8 cellular contexts compared by ENCODE assay signal in the genomic region with DNA sequence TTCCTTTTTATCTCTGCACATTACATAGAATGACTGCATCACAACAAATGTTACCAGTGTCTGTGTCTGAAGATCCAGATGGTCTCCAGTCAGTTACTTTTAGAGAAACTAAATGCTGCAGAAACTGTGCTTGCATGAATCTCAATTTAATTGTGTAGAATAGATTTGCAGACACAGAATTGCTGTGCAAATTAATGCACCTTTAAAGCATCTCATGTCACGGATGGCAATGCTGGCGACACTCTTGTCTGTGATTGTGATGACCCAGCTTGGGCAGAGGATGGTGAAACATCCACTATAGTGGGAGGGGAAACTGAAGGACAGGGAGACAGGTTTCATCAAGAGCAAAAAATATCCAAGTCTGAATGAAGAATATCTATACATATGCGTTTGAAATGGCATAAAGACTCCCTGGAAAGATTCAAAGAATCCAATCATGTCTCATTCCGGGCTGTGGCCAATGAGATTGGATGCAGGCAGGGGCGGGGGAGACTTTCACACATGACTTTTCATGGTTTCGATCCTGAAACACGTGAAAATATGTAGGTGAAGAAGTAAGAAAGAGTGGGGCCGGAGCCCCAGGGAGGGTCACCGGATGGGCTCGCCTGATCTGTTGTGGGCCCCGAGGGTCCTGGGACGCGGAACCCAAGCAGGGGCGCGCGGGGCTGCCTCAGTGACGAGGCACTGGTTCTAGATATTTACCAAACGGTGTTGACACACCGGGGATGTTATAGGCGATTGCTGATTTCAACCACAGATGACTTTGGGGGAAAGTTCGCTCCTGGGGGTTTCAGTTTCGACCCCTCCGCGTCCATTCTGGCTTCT. TPM values are rescaled to one million over a fixed set of nuclear protein-coding genes. Genes with fewer than 3 reads are reported as not detected.
A peak's percentile ranks its signal among the peaks of the same experiment; 100 is the strongest.
DNase-seq lines count a peak whose midpoint lies in the region; ATAC-seq, FAIRE-seq and TF ChIP-seq lines count a peak whose summit lies in the region.
"Not testable (repeated sequence)": the region's sequence is repeated elsewhere in the genome, so short reads cannot be mapped to it uniquely, and the experiment has no call there.

No MANE protein-coding gene starts in this region.

- peaks cover 64% of the 10 kb centered on the region for H3K27me3 Mint-ChIP-seq in Calu3 (ENCODE audit: unreplicated experiment)
- H3K27me3 Mint-ChIP-seq in T-helper 17 cell = peaks cover 78% of the 10 kb centered on the region
- peaks cover 57% of the 10 kb centered on the region for H3K27me3 Mint-ChIP-seq in activated naive CD8-positive, alpha-beta T cell
- H3K27me3 Mint-ChIP-seq in nephron progenitor cell (ENCODE audit: low read depth, poor library complexity) = peaks cover 99% of the 10 kb centered on the region
- peaks cover 87% of the 10 kb centered on the region for H3K27me3 Mint-ChIP-seq in stimulated activated naive CD8-positive, alpha-beta T cell treated with anti-CD3 and anti-CD28 coated beads, Interleukin-15, amount 100 ng/mL, for 72 hours

- FAIRE-seq in H1 (lab: Jason Lieb, UNC) = not testable (repeated sequence)

- H4K8ac ChIP-seq in H1 (ENCODE audit: extremely low read depth, insufficient read depth, low read length) = not testable (repeated sequence)

- H3K4me1 Mint-ChIP-seq in Calu3 (ENCODE audit: low read depth, unreplicated experiment) (peaks cover 10% of the 10 kb centered on the region), T-helper 17 cell (peaks cover 21% of the 10 kb centered on the region)
- H3K4me1 Mint-ChIP-seq in activated naive CD8-positive, alpha-beta T cell (ENCODE audit: low read depth) = peaks cover 16% of the 10 kb centered on the region
- H3K4me1 Mint-ChIP-seq in nephron progenitor cell = not testable (repeated sequence)
- H3K4me1 Mint-ChIP-seq in stimulated activated naive CD8-positive, alpha-beta T cell treated with anti-CD3 and anti-CD28 coated beads, Interleukin-15, amount 100 ng/mL, for 72 hours = peaks cover 31% of the 10 kb centered on the region

- not testable (repeated sequence) for H3K4me1 ChIP-seq in H1 (replicated peaks in 1 of 4; ENCODE audit: control insufficient read depth in 3 of 4, insufficient read depth in 4 of 4, low read length in 3 of 4)

- not testable (repeated sequence) for H2BK5ac ChIP-seq in H1 (ENCODE audit: low read depth, low read length)

- not testable (repeated sequence) for H3K9ac ChIP-seq in H1 (replicated peaks in 1 of 4; ENCODE audit: extremely low read depth in 1 of 4, low read depth in 3 of 4, low read length in 3 of 4)

- not testable (repeated sequence) for DNase-seq in Calu3; T-helper 17 cell; H1 (ENCODE audit: low read depth in 1 of 2, low spot score in 2 of 2); nephron progenitor cell; stimulated activated naive CD8-positive, alpha-beta T cell treated with anti-CD3 and anti-CD28 coated beads, Interleukin-15, amount 100 ng/mL, for 72 hours
- peak; percentile 50 for DNase-seq in activated CD8-positive, alpha-beta memory T cell treated with anti-CD3 and anti-CD28 coated beads for 24 hours
- peak; percentile 7 for DNase-seq in left lobe of liver (ENCODE audit: low spot score)

- H3K4me3 ChIP-seq in H1 (ENCODE audit: extremely low read depth in 1 of 4, insufficient read depth in 2 of 4, low read depth in 3 of 4, low read length in 4 of 4) = not testable (repeated sequence)

- not testable (repeated sequence) for H2BK12ac ChIP-seq in H1 (ENCODE audit: low read depth, low read length)

- H2BK20ac ChIP-seq in H1 (ENCODE audit: low read length) = not testable (repeated sequence)

- H3K14ac ChIP-seq in H1 (ENCODE audit: insufficient read length) = not testable (repeated sequence)

- 16% methylated on average over 7 of the region's 24 CpGs; no CpG with 5 or more reads in 1 of the 2 experiments for WGBS in H1 (ENCODE audit: extremely low coverage in 1 of 2, insufficient coverage in 1 of 2, insufficient read length in 1 of 2, insufficient replicate concordance in 2 of 2, low coverage in 1 of 2, low lambda C conversion rate in 2 of 2, missing lambda C conversion rate in 1 of 2), 2 experiments

- H3K23ac ChIP-seq in H1 (ENCODE audit: insufficient read length) = not testable (repeated sequence)

- peaks cover 39 to 77% (median 55%) of the 10 kb centered on the region in 4 experiments for H3K27me3 ChIP-seq in H1 (replicated peaks in 1 of 4; ENCODE audit: control insufficient read depth in 3 of 4, extremely low read depth in 1 of 4, insufficient read depth in 3 of 4, low read length in 3 of 4)

- not testable (repeated sequence) for TF ChIP-seq POLR2A in H1 (IDR thresholded peaks at IDR 0.05; ENCODE audit: control extremely low read depth in 1 of 2, low read depth in 2 of 2, low read length in 2 of 2)

- H3K18ac ChIP-seq in H1 (ENCODE audit: extremely low read depth, low read length) = not testable (repeated sequence)

- TF ChIP-seq CTCF in Calu3 (IDR thresholded peaks at IDR 0.05; ENCODE audit: unreplicated experiment); H1 (IDR thresholded peaks at IDR 0.05; ENCODE audit: control extremely low read depth in 1 of 3, insufficient read depth in 1 of 3, low read depth in 1 of 3, low read length in 3 of 3); nephron progenitor cell (IDR thresholded peaks at IDR 0.05): not testable (repeated sequence)

- not testable (repeated sequence) for BruUV-seq in Calu3 (replicated peaks; lab: Mats Ljungman, UMichigan)

- H3K79me2 ChIP-seq in H1 (ENCODE audit: control insufficient read depth in 1 of 2, insufficient read depth in 2 of 2, low read length in 2 of 2) = not testable (repeated sequence)

- H3K23me2 ChIP-seq in H1 (ENCODE audit: low read depth, low read length) = not testable (repeated sequence)

- H3K36me3 Mint-ChIP-seq in Calu3 (ENCODE audit: insufficient read depth, unreplicated experiment); T-helper 17 cell (ENCODE audit: low read depth); activated naive CD8-positive, alpha-beta T cell; nephron progenitor cell (ENCODE audit: low read depth): not testable (repeated sequence)

- not testable (repeated sequence) for H2BK120ac ChIP-seq in H1 (replicated peaks; ENCODE audit: low read depth, low read length)

- not testable (repeated sequence) for H3K4ac ChIP-seq in H1 (replicated peaks; ENCODE audit: insufficient read length, low read depth, low read length)

- not testable (repeated sequence) for H2BK15ac ChIP-seq in H1 (ENCODE audit: low read length)

- not testable (repeated sequence) for H3K27ac ChIP-seq in H1 (ENCODE audit: low read depth, low read length)

- H3K9me3 Mint-ChIP-seq in Calu3 (ENCODE audit: low read depth, unreplicated experiment); activated naive CD8-positive, alpha-beta T cell (ENCODE audit: low read depth); nephron progenitor cell; stimulated activated naive CD8-positive, alpha-beta T cell treated with anti-CD3 and anti-CD28 coated beads, Interleukin-15, amount 100 ng/mL, for 72 hours: not testable (repeated sequence)

- H4K20me1 ChIP-seq in H1 (replicated peaks in 1 of 2; ENCODE audit: control insufficient read depth in 1 of 2, insufficient read depth in 2 of 2, low read length in 2 of 2) = not testable (repeated sequence)

- not testable (repeated sequence) for H3K9me3 ChIP-seq in T-helper 17 cell (ENCODE audit: control insufficient read depth, low read length, poor library complexity, severe bottlenecking); H1 (ENCODE audit: insufficient read depth in 2 of 2, low read depth in 1 of 2, low read length in 1 of 2)

- ATAC-seq in T-helper 17 cell, left lobe of liver: not testable (repeated sequence)
- peak; percentile 36 for ATAC-seq in stimulated activated naive CD8-positive, alpha-beta T cell treated with anti-CD3 and anti-CD28 coated beads, Interleukin-15, amount 100 ng/mL, for 72 hours

- TF ChIP-seq RAD21 in H1 (IDR thresholded peaks at IDR 0.05 in 1 of 2, conservative IDR thresholded peaks at IDR 0.05 in 1 of 2; ENCODE audit: low read depth in 2 of 2, low read length in 2 of 2) = not testable (repeated sequence)

- not testable (repeated sequence) for TF ChIP-seq EP300 in H1 (IDR thresholded peaks at IDR 0.05; ENCODE audit: borderline replicate concordance in 1 of 2, low read depth in 2 of 2, low read length in 2 of 2)

- not testable (repeated sequence) for H2AK5ac ChIP-seq in H1 (ENCODE audit: low read depth, low read length)

- H3K4me2 ChIP-seq in H1 (ENCODE audit: insufficient read depth in 1 of 2, low read depth in 2 of 2, low read length in 2 of 2) = not testable (repeated sequence)

- not testable (repeated sequence) for H3K56ac ChIP-seq in H1 (replicated peaks; ENCODE audit: insufficient read length, low read depth, low read length)

- CTCF ChIA-PET in Calu3 (lab: Charles Lee); H1 (lab: Charles Lee; ENCODE audit: partially characterized antibody): not testable (repeated sequence)

- intact Hi-C loops in Calu3 (cut with micrococcal nuclease; ENCODE audit: unreplicated experiment) = not testable (repeated sequence)

- H3K36me3 ChIP-seq in H1 (ENCODE audit: control insufficient read depth in 2 of 4, insufficient read depth in 4 of 4, low read length in 3 of 4) = not testable (repeated sequence)

- H4K91ac ChIP-seq in H1 (replicated peaks; ENCODE audit: insufficient read length, low read length) = not testable (repeated sequence)

- peak overlapping the region; percentile 50 for H3K4me3 Mint-ChIP-seq in Calu3 (ENCODE audit: low read depth, unreplicated experiment)
- H3K4me3 Mint-ChIP-seq in T-helper 17 cell = peak overlapping the region; percentile 82
- H3K4me3 Mint-ChIP-seq in activated naive CD8-positive, alpha-beta T cell = peak overlapping the region; percentile 60
- H3K4me3 Mint-ChIP-seq in nephron progenitor cell = peak overlapping the region; percentile 11
- peak overlapping the region; percentile 34 to 76 for H3K4me3 Mint-ChIP-seq in stimulated activated naive CD8-positive, alpha-beta T cell treated with anti-CD3 and anti-CD28 coated beads, Interleukin-15, amount 100 ng/mL, for 72 hours

- POLR2A ChIA-PET in H1 (lab: Charles Lee; ENCODE audit: partially characterized antibody) = not testable (repeated sequence)

- H3K27ac Mint-ChIP-seq in Calu3 (ENCODE audit: unreplicated experiment); T-helper 17 cell; activated naive CD8-positive, alpha-beta T cell; nephron progenitor cell; stimulated activated naive CD8-positive, alpha-beta T cell treated with anti-CD3 and anti-CD28 coated beads, Interleukin-15, amount 100 ng/mL, for 72 hours: not testable (repeated sequence)

- H2AFZ ChIP-seq in H1 (ENCODE audit: low read length) = not testable (repeated sequence)

- H4K5ac ChIP-seq in H1 (ENCODE audit: insufficient read length, low read depth, low read length) = not testable (repeated sequence)

- H3K79me1 ChIP-seq in H1 (ENCODE audit: low read depth, low read length) = not testable (repeated sequence)

RNA-seq across cellular contexts. Expression of a gene that starts 11.3 kb away (rescaled TPM):
- total RNA-seq in Calu3 (2022) = 1.3 and 2.3 TPM in 2 replicates
- total RNA-seq in T-helper 17 cell = not detected
- not detected in 2 replicates for total RNA-seq in H1 (2021; fragmentation: NEBNext Ultra II Directional; extraction: Animal tissue kit (Norgen Biotek cat#: 25700))
- not detected in 2 replicates for polyA plus RNA-seq in H1 (2011; rRNA removed)
- not detected for polyA plus RNA-seq in H1 (2011; cell fraction: cytosol; rRNA removed)
- polyA plus RNA-seq in H1 (2011; cell fraction: nucleus; rRNA removed) = not detected
- not detected in 4 replicates for polyA plus RNA-seq in H1 (2012, experiment 1 of 2)
- polyA plus RNA-seq in H1 (2012, experiment 2 of 2) = not detected
- polyA plus RNA-seq in H1 (2013, experiment 1 of 2) = not detected
- not detected for polyA plus RNA-seq in H1 (2013, experiment 2 of 2)
- polyA minus RNA-seq in H1 (2011; rRNA and poly(A)+ RNA removed) = not detected in 2 replicates
- polyA minus RNA-seq in H1 (2011; cell fraction: cytosol; rRNA and poly(A)+ RNA removed) = not detected
- not detected for polyA minus RNA-seq in H1 (2011; cell fraction: nucleus; rRNA and poly(A)+ RNA removed)
- total RNA-seq in left lobe of liver = not detected

RNA-seq across cellular contexts. Expression of a gene that starts 50.3 kb away (rescaled TPM):
- total RNA-seq in Calu3 (2022) = 2.2 and 2.5 TPM in 2 replicates
- total RNA-seq in T-helper 17 cell = under 1 TPM in 1 of 2 donors, not detected in 1; 0.20 TPM
- 0.42 and 0.60 TPM in 2 replicates for total RNA-seq in H1 (2021; fragmentation: NEBNext Ultra II Directional; extraction: Animal tissue kit (Norgen Biotek cat#: 25700))
- 0.32 and 0.42 TPM in 2 replicates for polyA plus RNA-seq in H1 (2011; rRNA removed)
- polyA plus RNA-seq in H1 (2011; cell fraction: cytosol; rRNA removed) = 0.52 TPM
- 1.1 TPM for polyA plus RNA-seq in H1 (2011; cell fraction: nucleus; rRNA removed)
- polyA plus RNA-seq in H1 (2012, experiment 1 of 2) = 0.43 to 0.70 TPM (median 0.55 TPM) in 4 replicates
- 0.04 TPM for polyA plus RNA-seq in H1 (2012, experiment 2 of 2)
- 1.1 TPM for polyA plus RNA-seq in H1 (2013, experiment 1 of 2)
- 0.92 TPM for polyA plus RNA-seq in H1 (2013, experiment 2 of 2)
- 0.24 and 0.60 TPM in 2 replicates for polyA minus RNA-seq in H1 (2011; rRNA and poly(A)+ RNA removed)
- 0.59 TPM for polyA minus RNA-seq in H1 (2011; cell fraction: cytosol; rRNA and poly(A)+ RNA removed)
- polyA minus RNA-seq in H1 (2011; cell fraction: nucleus; rRNA and poly(A)+ RNA removed) = 1.2 TPM
- 0.08 TPM for total RNA-seq in left lobe of liver

RNA-seq across cellular contexts. Expression of a gene that starts 54.9 kb away (rescaled TPM):
- total RNA-seq in Calu3 (2022) = 8.4 and 9.8 TPM in 2 replicates
- total RNA-seq in T-helper 17 cell = 1 to 10 TPM in 1 of 2 donors, under 1 TPM in 1; 0.68 to 1.6 TPM
- total RNA-seq in H1 (2021; fragmentation: NEBNext Ultra II Directional; extraction: Animal tissue kit (Norgen Biotek cat#: 25700)) = 3.3 and 4.2 TPM in 2 replicates
- polyA plus RNA-seq in H1 (2011; rRNA removed) = 1.8 and 1.9 TPM in 2 replicates
- 2.6 TPM for polyA plus RNA-seq in H1 (2011; cell fraction: cytosol; rRNA removed)
- polyA plus RNA-seq in H1 (2011; cell fraction: nucleus; rRNA removed) = 5.7 TPM
- polyA plus RNA-seq in H1 (2012, experiment 1 of 2) = 2.0 to 3.7 TPM (median 2.8 TPM) in 4 replicates
- polyA plus RNA-seq in H1 (2012, experiment 2 of 2) = 0.64 TPM
- polyA plus RNA-seq in H1 (2013, experiment 1 of 2) = 7.5 TPM
- polyA plus RNA-seq in H1 (2013, experiment 2 of 2) = 7.0 TPM
- 5.4 and 10.4 TPM in 2 replicates for polyA minus RNA-seq in H1 (2011; rRNA and poly(A)+ RNA removed)
- polyA minus RNA-seq in H1 (2011; cell fraction: cytosol; rRNA and poly(A)+ RNA removed) = not detected
- 8.4 TPM for polyA minus RNA-seq in H1 (2011; cell fraction: nucleus; rRNA and poly(A)+ RNA removed)
- 0.35 TPM for total RNA-seq in left lobe of liver

Comparison
In these comparisons a context has a peak if more than half of its experiments do, and no peak if none do; other contexts are left out.
1. H3K4me3 Mint-ChIP-seq: peak in every context shown above with its lines; median percentile 82 in T-helper 17 cell; 60 in activated naive CD8-positive, alpha-beta T cell; 55 in stimulated activated naive CD8-positive, alpha-beta T cell treated with anti-CD3 and anti-CD28 coated beads, Interleukin-15, amount 100 ng/mL, for 72 hours; 50 in Calu3; 11 in nephron progenitor cell.